9 cellular contexts compared by ENCODE assay signal in the genomic region with DNA sequence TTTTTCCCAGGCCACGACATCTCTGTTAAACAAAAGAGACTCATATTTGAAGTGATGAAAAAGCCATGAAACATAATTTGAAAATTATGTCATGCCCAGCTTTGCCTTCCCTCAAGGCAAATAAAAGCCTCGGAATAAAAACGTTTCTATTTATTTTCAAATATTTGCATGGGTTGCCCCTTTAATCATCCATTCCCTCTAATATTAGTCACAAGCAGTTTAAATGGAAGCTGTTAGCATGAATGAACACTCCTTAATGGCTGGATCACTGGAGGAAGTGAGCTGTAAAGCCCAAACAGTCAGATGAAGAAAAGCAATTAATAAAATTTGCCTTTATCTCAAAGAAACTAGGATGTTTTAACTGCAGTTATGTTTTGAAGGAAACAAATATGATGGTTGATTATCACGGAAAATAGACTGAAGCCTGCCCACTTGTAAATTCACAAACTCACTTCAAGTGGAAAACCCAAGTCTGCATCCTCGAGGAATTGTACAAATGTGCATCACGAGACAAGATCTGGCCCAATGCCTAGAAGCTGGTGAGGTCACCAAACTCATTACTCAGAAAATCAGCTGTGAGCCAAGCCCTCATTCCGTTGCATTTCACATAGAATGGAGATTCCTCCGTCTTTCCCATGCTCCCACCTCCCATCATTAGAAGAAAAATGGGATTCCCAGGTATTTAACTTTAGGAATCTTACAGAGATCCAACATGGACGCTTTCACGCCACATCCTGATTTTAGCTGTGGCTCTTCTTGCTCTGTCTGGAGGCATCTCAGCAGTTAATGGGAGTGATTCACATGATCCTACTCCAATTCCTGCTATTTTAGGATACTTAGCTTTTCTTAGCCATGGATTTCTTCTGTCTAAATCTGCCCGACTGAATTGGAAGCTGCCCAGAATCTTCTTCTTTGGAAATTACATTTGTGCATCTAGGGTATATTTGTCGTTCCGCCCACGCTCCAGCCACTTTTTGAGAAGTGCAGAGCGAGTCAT.
DNase-seq lines count a peak whose midpoint lies in the region; ATAC-seq, FAIRE-seq and TF ChIP-seq lines count a peak whose summit lies in the region.
"Had no signal": no experiment of that assay in that cellular context is flagged by ENCODE, and none has a peak within 500 bp of the region (broad histone marks: within the 10 kb centered on the region; RNA-seq: fewer than 3 reads in every experiment).

No MANE protein-coding gene starts in this region.

- H3K27ac ChIP-seq in coronary artery: peak overlapping the region; percentile 69 to 76
- H3K27ac ChIP-seq: 22Rv1 had no signal

- FAIRE-seq in urothelium cell line (lab: Jason Lieb, UNC): no peak

- no peaks in the 10 kb centered on the region for H3K4me1 ChIP-seq in BE2C

- TF ChIP-seq CTCF in coronary artery (IDR thresholded peaks at IDR 0.05) (no peak), BE2C (IDR thresholded peaks at IDR 0.05; ENCODE audit: low read depth, low read length) (no peak)

- H3K4me3 ChIP-seq in coronary artery (peak overlapping the region; percentile 46), BE2C (ENCODE audit: low read depth, low read length) (no peak overlapping the region)

- H3K36me3 ChIP-seq in BE2C: no peaks in the 10 kb centered on the region

- H3K27me3 ChIP-seq in BE2C: no peaks in the 10 kb centered on the region

- no peaks in the 10 kb centered on the region for H3K9me3 ChIP-seq in BE2C

- peak; percentile 81 for DNase-seq in DMS 273 (lab: John Stamatoyannopoulos, UW; ENCODE audit: unreplicated experiment)
- DNase-seq in DMS 273 treated with DMSO at 0.1 percent for 48 hours (lab: John Stamatoyannopoulos, UW): no peak
- DNase-seq in coronary artery (ENCODE audit: low spot score): peak; percentile 79
- peak; percentile 85 for DNase-seq in medulla oblongata (ENCODE audit: extremely low spot score)
- peak; percentile 76 for DNase-seq in urothelium cell line (ENCODE audit: low spot score)
- DNase-seq in stimulated activated naive CD8-positive, alpha-beta T cell treated with anti-CD3 and anti-CD28 coated beads, Interleukin-15, Interleukin-2, amounts not matched to agents 100 U/mL and 50 U/mL, for 24 hours: no peak
- no peak for DNase-seq in BE2C

- ATAC-seq in stimulated activated naive CD8-positive, alpha-beta T cell treated with anti-CD3 and anti-CD28 coated beads, Interleukin-15, Interleukin-2, amounts not matched to agents 100 U/mL and 50 U/mL, for 24 hours: no peak
- no peak for ATAC-seq in GM19455 (IDR thresholded peaks at IDR 0.05; ENCODE audit: unreplicated experiment)

Comparison
In these comparisons a context has a peak if more than half of its experiments do, and no peak if none do; other contexts are left out.
1. DNase-seq: peak in DMS 273 (single experiment), coronary artery (single experiment), medulla oblongata (single experiment) and urothelium cell line (single experiment); none in DMS 273 treated with DMSO at 0.1 percent for 48 hours (single experiment), stimulated activated naive CD8-positive, alpha-beta T cell treated with anti-CD3 and anti-CD28 coated beads, Interleukin-15, Interleukin-2, amounts not matched to agents 100 U/mL and 50 U/mL, for 24 hours (single experiment) and BE2C (single experiment).